In the genomic region with DNA sequence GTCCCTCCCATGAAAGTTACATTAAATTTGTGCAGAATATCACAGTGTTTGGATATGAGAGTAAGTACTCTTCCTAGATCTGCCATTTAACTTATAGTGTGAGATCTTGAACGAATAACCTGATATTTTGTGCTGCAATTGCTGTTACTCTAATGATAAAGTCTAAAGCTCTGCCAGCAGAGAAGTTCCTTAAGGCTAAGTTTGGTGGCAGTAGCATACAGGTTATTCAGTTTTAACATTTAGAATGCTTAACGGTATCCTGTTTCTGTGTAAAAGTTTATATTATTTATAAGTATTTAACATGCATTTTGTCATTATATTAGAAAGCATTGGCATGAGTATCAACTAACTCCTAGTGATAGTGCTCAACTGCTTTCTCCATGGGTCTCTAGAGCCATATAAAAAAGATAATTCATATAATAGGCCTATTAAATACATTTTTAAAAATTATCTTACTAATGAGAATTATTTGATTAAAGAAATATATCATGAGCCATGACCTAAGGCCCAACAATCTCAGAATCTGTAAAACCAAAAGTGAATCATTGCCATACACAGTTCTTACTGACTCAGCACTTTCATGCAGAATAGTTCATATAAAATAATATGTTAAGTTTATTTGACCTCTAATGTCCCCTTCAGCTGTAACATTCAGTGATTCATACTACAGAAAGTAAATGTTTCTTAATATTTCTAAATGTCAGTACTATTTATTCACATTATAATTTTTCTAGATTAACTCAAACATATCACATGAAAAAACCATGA, we compare ENCODE assay signal across 24 cellular contexts.
DNase-seq lines count a peak whose midpoint lies in the region; ATAC-seq, FAIRE-seq and TF ChIP-seq lines count a peak whose summit lies in the region.
"Had no signal": no experiment of that assay in that cellular context is flagged by ENCODE, and none has a peak within 500 bp of the region (broad histone marks: within the 10 kb centered on the region; RNA-seq: fewer than 3 reads in every experiment).

No MANE protein-coding gene starts in this region.

- BruUV-seq in IMR-90 (replicated peaks; lab: Mats Ljungman, UMichigan) = no TSS peak
- BruUV-seq in HepG2 (replicated peaks; lab: Mats Ljungman, UMichigan) = no TSS peak

- H3K36me3 ChIP-seq in IMR-90 (ENCODE audit: control insufficient read depth, insufficient read depth, low read length) (no peaks in the 10 kb centered on the region), H1 (ENCODE audit: control insufficient read depth in 2 of 4, insufficient read depth in 4 of 4, low read length in 3 of 4) (no peaks in the 10 kb centered on the region), HepG2 (replicated peaks in 1 of 2; ENCODE audit: control insufficient read depth in 1 of 2, insufficient read depth in 2 of 2, low read length in 2 of 2) (no peaks in the 10 kb centered on the region)
- H3K36me3 ChIP-seq: BE2C; BLaER1 treated with 17β-estradiol and CSF1 and Interleukin-3, amounts not matched to agents 10 nM and 100 nM had no signal

- in situ Hi-C loops in IMR-90 (cut with MboI; ENCODE audit: low sequenced_read_pairs) = no loop called here
- in situ Hi-C loops in HepG2 (cut with HindIII; ENCODE audit: extremely low pct_ligation_motif_present, low pct_unique_long_range_greater_than_20kb) = no loop called here

- H3K4me3 ChIP-seq in IMR-90 (ENCODE audit: insufficient read depth, low read depth, low read length) = no peak overlapping the region
- H3K4me3 ChIP-seq in H1 (ENCODE audit: extremely low read depth in 1 of 4, insufficient read depth in 2 of 4, low read depth in 3 of 4, low read length in 4 of 4) = no peak overlapping the region
- H3K4me3 ChIP-seq in HepG2 (replicated peaks in 1 of 3; ENCODE audit: insufficient read depth in 1 of 3, low read depth in 2 of 3, low read length in 3 of 3) = no peak overlapping the region
- H3K4me3 ChIP-seq: BLaER1 treated with 17β-estradiol and CSF1 and Interleukin-3, amounts not matched to agents 10 nM and 100 nM; GM12878 had no signal

- no peak overlapping the region for H4K8ac ChIP-seq in IMR-90 (ENCODE audit: low read depth in 2 of 2, low read length in 2 of 2)
- no peak overlapping the region for H4K8ac ChIP-seq in H1 (ENCODE audit: extremely low read depth, insufficient read depth, low read length)

- H2AFZ ChIP-seq in IMR-90 (replicated peaks; ENCODE audit: low read length, poor library complexity) (no peak overlapping the region), H1 (ENCODE audit: low read length) (no peak overlapping the region), HepG2 (ENCODE audit: low read length) (no peak overlapping the region)

- H3K56ac ChIP-seq in IMR-90 (ENCODE audit: extremely low read depth, insufficient read depth, low read length) (no peak overlapping the region), H1 (replicated peaks; ENCODE audit: insufficient read length, low read depth, low read length) (no peak overlapping the region)

- no peak overlapping the region for H3K27ac ChIP-seq in IMR-90 (ENCODE audit: insufficient read depth, low read length)
- H3K27ac ChIP-seq in H1 (ENCODE audit: low read depth, low read length) = no peak overlapping the region
- no peak overlapping the region for H3K27ac ChIP-seq in HepG2 (ENCODE audit: extremely low read length, insufficient read depth, low read length)
- H3K27ac ChIP-seq: BLaER1 treated with 17β-estradiol and CSF1 and Interleukin-3, amounts not matched to agents 10 nM and 100 nM had no signal

- ATAC-seq in IMR-90 (ENCODE audit: low read depth) = no peak
- no peak for ATAC-seq in HepG2
- ATAC-seq in GM19463 (IDR thresholded peaks at IDR 0.05; ENCODE audit: unreplicated experiment) = no peak
- no peak for ATAC-seq in HG02870 (IDR thresholded peaks at IDR 0.05; ENCODE audit: unreplicated experiment)
- ATAC-seq: GM12878 had no signal

- FAIRE-seq in H1 (lab: Jason Lieb, UNC) (no peak), islet of Langerhans (lab: Jason Lieb, UNC) (peak; percentile 61), HepG2 (lab: Jason Lieb, UNC) (no peak)
- FAIRE-seq: D721Med, GM12878, GM19239 had no signal

- H2BK5ac ChIP-seq in IMR-90 (ENCODE audit: low read depth, low read length, poor library complexity, severe bottlenecking) (no peak overlapping the region), H1 (ENCODE audit: low read depth, low read length) (no peak overlapping the region)

- H2BK120ac ChIP-seq in IMR-90 (ENCODE audit: low read depth, low read length) = no peak overlapping the region
- H2BK120ac ChIP-seq in H1 (replicated peaks; ENCODE audit: low read depth, low read length) = no peak overlapping the region

- no peak for TF ChIP-seq POLR2A in IMR-90 (IDR thresholded peaks at IDR 0.05; ENCODE audit: low read depth, low read length)
- no peak for TF ChIP-seq POLR2A in H1 (IDR thresholded peaks at IDR 0.05; ENCODE audit: control extremely low read depth in 1 of 2, low read depth in 2 of 2, low read length in 2 of 2)
- TF ChIP-seq POLR2A in HepG2 (IDR thresholded peaks at IDR 0.05; ENCODE audit: insufficient read depth in 1 of 2, low read depth in 2 of 2, low read length in 2 of 2) = no peak

- H3K18ac ChIP-seq in IMR-90 (ENCODE audit: low read depth, low read length) (no peak overlapping the region), H1 (ENCODE audit: extremely low read depth, low read length) (no peak overlapping the region)

- TF ChIP-seq RAD21 in IMR-90 (IDR thresholded peaks at IDR 0.05; ENCODE audit: low read length) (no peak), H1 (IDR thresholded peaks at IDR 0.05 in 1 of 2, conservative IDR thresholded peaks at IDR 0.05 in 1 of 2; ENCODE audit: low read depth in 2 of 2, low read length in 2 of 2) (no peak), HepG2 (CRISPR knock-in tag; IDR thresholded peaks at IDR 0.05) (no peak)

- no peak overlapping the region for H3K4me3 Mint-ChIP-seq in activated naive CD4-positive, alpha-beta T cell treated with anti-CD3 and anti-CD28 coated beads for 36 hours
- H3K4me3 Mint-ChIP-seq: CD14-positive monocyte; CD4-positive, alpha-beta T cell; CD8-positive, alpha-beta memory T cell had no signal

- H3K9me1 ChIP-seq in IMR-90 (ENCODE audit: insufficient read depth, low read length) = no peaks in the 10 kb centered on the region

- H3K4me2 ChIP-seq in IMR-90 (ENCODE audit: low read depth, low read length) (no peak overlapping the region), H1 (ENCODE audit: insufficient read depth in 1 of 2, low read depth in 2 of 2, low read length in 2 of 2) (no peak overlapping the region), HepG2 (ENCODE audit: low read depth, low read length) (no peak overlapping the region)
- H3K4me2 ChIP-seq: BLaER1 treated with 17β-estradiol and CSF1 and Interleukin-3, amounts not matched to agents 10 nM and 100 nM had no signal

- intact Hi-C loops in IMR-90 (cut with micrococcal nuclease) = no loop called here
- intact Hi-C loops in HepG2 (cut with micrococcal nuclease; ENCODE audit: unreplicated experiment) = no loop called here
- intact Hi-C loops in activated naive CD4-positive, alpha-beta T cell treated with anti-CD3 and anti-CD28 coated beads for 36 hours (cut with micrococcal nuclease) = no loop called here

- H2BK20ac ChIP-seq in IMR-90 (ENCODE audit: low read depth, low read length) (no peak overlapping the region), H1 (ENCODE audit: low read length) (no peak overlapping the region)

- no peak overlapping the region for H2BK15ac ChIP-seq in IMR-90 (ENCODE audit: low read depth, low read length)
- no peak overlapping the region for H2BK15ac ChIP-seq in H1 (ENCODE audit: low read length)

- no peak overlapping the region for H2AK5ac ChIP-seq in IMR-90 (ENCODE audit: low read depth, low read length)
- no peak overlapping the region for H2AK5ac ChIP-seq in H1 (ENCODE audit: low read depth, low read length)

- H3K36me3 Mint-ChIP-seq in activated naive CD4-positive, alpha-beta T cell treated with anti-CD3 and anti-CD28 coated beads for 36 hours (ENCODE audit: low read depth) = no peaks in the 10 kb centered on the region
- H3K36me3 Mint-ChIP-seq: CD14-positive monocyte; CD8-positive, alpha-beta memory T cell had no signal

- H3K4ac ChIP-seq in IMR-90 (ENCODE audit: low read depth, low read length) = no peak overlapping the region
- H3K4ac ChIP-seq in H1 (replicated peaks; ENCODE audit: insufficient read length, low read depth, low read length) = no peak overlapping the region

- H3K79me1 ChIP-seq in IMR-90 (ENCODE audit: low read depth in 1 of 2, low read length in 2 of 2) = no peaks in the 10 kb centered on the region
- no peaks in the 10 kb centered on the region for H3K79me1 ChIP-seq in H1 (ENCODE audit: low read depth, low read length)

- no peaks in the 10 kb centered on the region for H3K27me3 Mint-ChIP-seq in activated naive CD4-positive, alpha-beta T cell treated with anti-CD3 and anti-CD28 coated beads for 36 hours (ENCODE audit: low read depth)
- H3K27me3 Mint-ChIP-seq: CD4-positive, alpha-beta T cell; CD8-positive, alpha-beta memory T cell had no signal

- no peaks in the 10 kb centered on the region for H4K20me1 ChIP-seq in IMR-90 (ENCODE audit: insufficient read depth, low read length)
- H4K20me1 ChIP-seq in H1 (replicated peaks in 1 of 2; ENCODE audit: control insufficient read depth in 1 of 2, insufficient read depth in 2 of 2, low read length in 2 of 2) = no peaks in the 10 kb centered on the region
- no peaks in the 10 kb centered on the region for H4K20me1 ChIP-seq in HepG2 (ENCODE audit: insufficient read depth, low read length)
- H4K20me1 ChIP-seq: BLaER1 treated with 17β-estradiol and CSF1 and Interleukin-3, amounts not matched to agents 10 nM and 100 nM had no signal

- TF ChIP-seq CTCF in IMR-90 (conservative IDR thresholded peaks at IDR 0.05; ENCODE audit: low read depth, low read length) (no peak), H1 (IDR thresholded peaks at IDR 0.05; ENCODE audit: control extremely low read depth in 1 of 3, insufficient read depth in 1 of 3, low read depth in 1 of 3, low read length in 3 of 3) (no peak), HepG2 (CRISPR knock-in tag; IDR thresholded peaks at IDR 0.05) (no peak)

- peaks cover 2% of the 10 kb centered on the region for H3K9me3 ChIP-seq in IMR-90 (ENCODE audit: control insufficient read depth, insufficient read depth, low read length)
- no peaks in the 10 kb centered on the region for H3K9me3 ChIP-seq in H1 (ENCODE audit: insufficient read depth in 2 of 2, low read depth in 1 of 2, low read length in 1 of 2)
- peaks cover 62% of the 10 kb centered on the region for H3K9me3 ChIP-seq in HepG2 (ENCODE audit: low read length)
- H3K9me3 ChIP-seq: BE2C; BLaER1 treated with 17β-estradiol and CSF1 and Interleukin-3, amounts not matched to agents 10 nM and 100 nM had no signal

- H3K27me3 ChIP-seq in IMR-90 (ENCODE audit: control insufficient read depth, insufficient read depth, low read length) = no peaks in the 10 kb centered on the region
- no peaks in the 10 kb centered on the region for H3K27me3 ChIP-seq in H1 (replicated peaks in 1 of 4; ENCODE audit: control insufficient read depth in 3 of 4, extremely low read depth in 1 of 4, insufficient read depth in 3 of 4, low read length in 3 of 4)
- no peaks in the 10 kb centered on the region for H3K27me3 ChIP-seq in HepG2 (ENCODE audit: control insufficient read depth in 1 of 2, insufficient read depth in 2 of 2, low read length in 2 of 2)
- H3K27me3 ChIP-seq: BE2C; BLaER1 treated with 17β-estradiol and CSF1 and Interleukin-3, amounts not matched to agents 10 nM and 100 nM had no signal

- no peak overlapping the region for H3K27ac Mint-ChIP-seq in activated naive CD4-positive, alpha-beta T cell treated with anti-CD3 and anti-CD28 coated beads for 36 hours
- H3K27ac Mint-ChIP-seq: CD14-positive monocyte; CD4-positive, alpha-beta T cell; CD8-positive, alpha-beta memory T cell had no signal

- dilution Hi-C loops in IMR-90 (cut with HindIII; ENCODE audit: low sequenced_read_pairs, unreplicated experiment) = no loop called here

- CTCF ChIA-PET in IMR-90 (lab: Yijun Ruan, JAX) = no interaction called here
- CTCF ChIA-PET in H1 (lab: Charles Lee; ENCODE audit: partially characterized antibody) = no interaction called here
- CTCF ChIA-PET in HepG2 (lab: Yijun Ruan, JAX; ENCODE audit: low intra/inter-chr PET ratio, low total read pairs) = no interaction called here
- CTCF ChIA-PET in activated naive CD4-positive, alpha-beta T cell treated with anti-CD3 and anti-CD28 coated beads for 36 hours (lab: Charles Lee) = no interaction called here

- WGBS in IMR-90 (ENCODE audit: extremely low coverage in 2 of 2, insufficient read length in 1 of 2), 2 experiments = no CpG with 5 or more reads among the region's 2 CpGs
- 93% methylated on average over 2 of the region's 2 CpGs; no CpG with 5 or more reads in 1 of the 2 experiments for WGBS in H1 (ENCODE audit: extremely low coverage in 1 of 2, insufficient coverage in 1 of 2, insufficient read length in 1 of 2, insufficient replicate concordance in 2 of 2, low coverage in 1 of 2, low lambda C conversion rate in 2 of 2, missing lambda C conversion rate in 1 of 2), 2 experiments
- 0% methylated on average over 2 of the region's 2 CpGs for WGBS in HepG2 (ENCODE audit: low lambda C conversion rate)

- H2BK12ac ChIP-seq in H1 (ENCODE audit: low read depth, low read length) = no peak overlapping the region

- H3K4me1 ChIP-seq in IMR-90 (ENCODE audit: control insufficient read depth, insufficient read depth, low read length) (no peaks in the 10 kb centered on the region), H1 (replicated peaks in 1 of 4; ENCODE audit: control insufficient read depth in 3 of 4, insufficient read depth in 4 of 4, low read length in 3 of 4) (no peaks in the 10 kb centered on the region), HepG2 (ENCODE audit: insufficient read depth, low read length) (no peaks in the 10 kb centered on the region)
- H3K4me1 ChIP-seq: BE2C; BLaER1 treated with 17β-estradiol and CSF1 and Interleukin-3, amounts not matched to agents 10 nM and 100 nM had no signal

- H4K91ac ChIP-seq in IMR-90 (ENCODE audit: insufficient read depth, low read depth, low read length) (no peak overlapping the region), H1 (replicated peaks; ENCODE audit: insufficient read length, low read length) (no peak overlapping the region)

- H3K79me2 ChIP-seq in H1 (ENCODE audit: control insufficient read depth in 1 of 2, insufficient read depth in 2 of 2, low read length in 2 of 2) (no peaks in the 10 kb centered on the region), HepG2 (ENCODE audit: insufficient read depth, low read length) (no peaks in the 10 kb centered on the region)

- TF ChIP-seq EP300 in H1 (IDR thresholded peaks at IDR 0.05; ENCODE audit: borderline replicate concordance in 1 of 2, low read depth in 2 of 2, low read length in 2 of 2) (no peak), HepG2 (IDR thresholded peaks at IDR 0.05; ENCODE audit: low read depth in 2 of 2, low read length in 2 of 2) (no peak), HepG2 (CRISPR knock-in tag; IDR thresholded peaks at IDR 0.05; ENCODE audit: borderline replicate concordance) (no peak)

- H2AK9ac ChIP-seq in IMR-90 (replicated peaks; ENCODE audit: low read depth, low read length, poor library complexity) = no peak overlapping the region

- no peak overlapping the region for H4K5ac ChIP-seq in IMR-90 (ENCODE audit: low read depth, low read length)
- H4K5ac ChIP-seq in H1 (ENCODE audit: insufficient read length, low read depth, low read length) = no peak overlapping the region

- peaks cover 4% of the 10 kb centered on the region for H3K9me3 Mint-ChIP-seq in activated naive CD4-positive, alpha-beta T cell treated with anti-CD3 and anti-CD28 coated beads for 36 hours
- H3K9me3 Mint-ChIP-seq: CD4-positive, alpha-beta T cell had no signal

- DNase-seq in IMR-90 (no peak), H1 (ENCODE audit: low read depth in 1 of 2, low spot score in 2 of 2) (no peak), HepG2 (ENCODE audit: low spot score) (no peak), medulla oblongata (ENCODE audit: extremely low spot score) (no peak)
- DNase-seq in activated naive CD4-positive, alpha-beta T cell treated with anti-CD3 and anti-CD28 coated beads for 36 hours = no peak
- DNase-seq: AML-193; BE2C; CD4-positive, alpha-beta T cell; CD8-positive, alpha-beta memory T cell; DMS 273 treated with DMSO at 0.1 percent for 48 hours; DMS79; EL; GDM1; GOT3; H7; HCEC 1CT had no signal

- H3K23ac ChIP-seq in IMR-90 (ENCODE audit: low read depth, low read length) = no peak overlapping the region
- no peak overlapping the region for H3K23ac ChIP-seq in H1 (ENCODE audit: insufficient read length)

- H3K9ac ChIP-seq in IMR-90 (ENCODE audit: low read depth, low read length) = no peak overlapping the region
- no peak overlapping the region for H3K9ac ChIP-seq in H1 (replicated peaks in 1 of 4; ENCODE audit: extremely low read depth in 1 of 4, low read depth in 3 of 4, low read length in 3 of 4)
- no peak overlapping the region for H3K9ac ChIP-seq in HepG2 (ENCODE audit: insufficient read depth, low read depth, low read length)
- H3K9ac ChIP-seq: BLaER1 treated with 17β-estradiol and CSF1 and Interleukin-3, amounts not matched to agents 10 nM and 100 nM had no signal

- POLR2A ChIA-PET in IMR-90 (lab: Charles Lee; ENCODE audit: unreplicated experiment) = no interaction called here
- POLR2A ChIA-PET in H1 (lab: Charles Lee; ENCODE audit: partially characterized antibody) = no interaction called here
- POLR2A ChIA-PET in HepG2 (lab: Yijun Ruan, JAX) = no interaction called here

- H3K4me1 Mint-ChIP-seq in activated naive CD4-positive, alpha-beta T cell treated with anti-CD3 and anti-CD28 coated beads for 36 hours (ENCODE audit: low read depth) = no peaks in the 10 kb centered on the region
- H3K4me1 Mint-ChIP-seq: CD14-positive monocyte; CD8-positive, alpha-beta memory T cell had no signal

- H3K14ac ChIP-seq in IMR-90 (replicated peaks; ENCODE audit: low read depth, low read length) (no peak overlapping the region), H1 (ENCODE audit: insufficient read length) (no peak overlapping the region)

- no peaks in the 10 kb centered on the region; the same call in 1 of the 2 replicates for H3K23me2 ChIP-seq in H1 (ENCODE audit: low read depth, low read length)
